Comparison of ENCODE assay signal across 23 cellular contexts in genomic region chr4:93981594-93981993, GRCh38.
DNase-seq lines count a peak whose midpoint lies in the region; ATAC-seq, FAIRE-seq and TF ChIP-seq lines count a peak whose summit lies in the region.
"Had no signal": no experiment of that assay in that cellular context is flagged by ENCODE, and none has a peak within 500 bp of the region (broad histone marks: within the 10 kb centered on the region; RNA-seq: fewer than 3 reads in every experiment).

No MANE protein-coding gene starts in this region.

- no peak for TF ChIP-seq POLR2A in endothelial cell of umbilical vein (IDR thresholded peaks at IDR 0.05; ENCODE audit: low read depth, low read length)

- H4K20me1 ChIP-seq in OCI-LY1 (ENCODE audit: insufficient read depth, low read length) (no peaks in the 10 kb centered on the region), endothelial cell of umbilical vein (replicated peaks; ENCODE audit: control insufficient read depth, extremely low read depth, insufficient read depth, low read length) (no peaks in the 10 kb centered on the region)

- no peak overlapping the region for H2AFZ ChIP-seq in OCI-LY1 (ENCODE audit: low read length)
- peak overlapping the region; percentile 61 for H2AFZ ChIP-seq in endothelial cell of umbilical vein (ENCODE audit: low read depth, low read length)

- H3K79me2 ChIP-seq in OCI-LY1 (ENCODE audit: insufficient read depth, low read length) (no peaks in the 10 kb centered on the region), endothelial cell of umbilical vein (ENCODE audit: control insufficient read depth, insufficient read depth, low read length) (no peaks in the 10 kb centered on the region)

- no peaks in the 10 kb centered on the region for H3K4me1 Mint-ChIP-seq in stimulated activated effector memory CD8-positive, alpha-beta T cell treated with anti-CD3 and anti-CD28 coated beads, Interleukin-12 subunit alpha, Interleukin-12 subunit beta, amount 100 ng/mL, for 72 hours

- no peaks in the 10 kb centered on the region for H3K9me1 ChIP-seq in endothelial cell of umbilical vein (replicated peaks; ENCODE audit: control insufficient read depth, extremely low read depth, insufficient read depth, low read length)

- no peak overlapping the region for H3K4me3 Mint-ChIP-seq in stimulated activated effector memory CD8-positive, alpha-beta T cell treated with anti-CD3 and anti-CD28 coated beads, Interleukin-12 subunit alpha, Interleukin-12 subunit beta, amount 100 ng/mL, for 72 hours
- H3K4me3 Mint-ChIP-seq: CD8-positive, alpha-beta T cell had no signal

- H3K9me3 Mint-ChIP-seq in stimulated activated effector memory CD8-positive, alpha-beta T cell treated with anti-CD3 and anti-CD28 coated beads, Interleukin-12 subunit alpha, Interleukin-12 subunit beta, amount 100 ng/mL, for 72 hours: peaks cover 20% of the 10 kb centered on the region

- H3K27ac ChIP-seq in OCI-LY1 (ENCODE audit: low read depth, low read length, poor library complexity, severe bottlenecking) (peak overlapping the region; percentile 84), endothelial cell of umbilical vein (ENCODE audit: insufficient read depth, low read depth, low read length) (no peak overlapping the region)
- H3K27ac ChIP-seq: A549, RWPE1 had no signal

- intact Hi-C loops in endothelial cell of umbilical vein (cut with micrococcal nuclease): no loop called here
- intact Hi-C loops in mucosa of descending colon (cut with DNase I, micrococcal nuclease): no loop called here

- no peaks in the 10 kb centered on the region for H3K9me2 ChIP-seq in OCI-LY1 (ENCODE audit: low read depth, low read length)

- DNase-seq in endothelial cell of umbilical vein (ENCODE audit: low read depth, low spot score): peak; percentile 20
- peak in 1 of 3 donors; percentile 9 for DNase-seq in mucosa of descending colon
- DNase-seq in stimulated activated effector memory CD8-positive, alpha-beta T cell treated with anti-CD3 and anti-CD28 coated beads, Interleukin-12 subunit alpha, Interleukin-12 subunit beta, amount 100 ng/mL, for 72 hours (ENCODE audit: low spot score in 2 of 2): no peak
- no peak for DNase-seq in NCI-H748 treated with DMSO at 0.1 percent for 48 hours (lab: John Stamatoyannopoulos, UW)
- no peak for DNase-seq in NCI-H2171 treated with DMSO at 0.1 percent for 48 hours (lab: John Stamatoyannopoulos, UW)
- DNase-seq: AML-193; C1 segment of cervical spinal cord; Caco-2; CD8-positive, alpha-beta T cell; GDM1; H7; NCI-H1105 treated with DMSO at 0.1 percent for 48 hours; NCI-H2029; NCI-H2227 treated with DMSO at 0.1 percent for 48 hours; NCI-H526 treated with DMSO at 0.1 percent for 48 hours; SHP77 had no signal

- H3K36me3 Mint-ChIP-seq in stimulated activated effector memory CD8-positive, alpha-beta T cell treated with anti-CD3 and anti-CD28 coated beads, Interleukin-12 subunit alpha, Interleukin-12 subunit beta, amount 100 ng/mL, for 72 hours: no peaks in the 10 kb centered on the region
- H3K36me3 Mint-ChIP-seq: CD8-positive, alpha-beta T cell had no signal

- no peaks in the 10 kb centered on the region for H3F3A ChIP-seq in OCI-LY1 (ENCODE audit: insufficient read depth, low read length)

- H3K27ac Mint-ChIP-seq in stimulated activated effector memory CD8-positive, alpha-beta T cell treated with anti-CD3 and anti-CD28 coated beads, Interleukin-12 subunit alpha, Interleukin-12 subunit beta, amount 100 ng/mL, for 72 hours: no peak overlapping the region
- H3K27ac Mint-ChIP-seq: CD8-positive, alpha-beta T cell had no signal

- CTCF ChIA-PET in endothelial cell of umbilical vein (lab: Charles Lee): no interaction called here

- H3K4me3 ChIP-seq in OCI-LY1 (ENCODE audit: low read depth, low read length, poor library complexity, severe bottlenecking) (no peak overlapping the region), endothelial cell of umbilical vein (replicated peaks in 1 of 3; ENCODE audit: insufficient read depth in 1 of 3, low read depth in 1 of 3, low read length in 3 of 3) (no peak overlapping the region), mucosa of descending colon (no peak overlapping the region)
- H3K4me3 ChIP-seq: A549, GM12878 had no signal

- H3K9ac ChIP-seq in OCI-LY1 (ENCODE audit: low read length): no peak overlapping the region
- no peak overlapping the region for H3K9ac ChIP-seq in endothelial cell of umbilical vein (replicated peaks; ENCODE audit: extremely low read depth, insufficient read depth, low read length)

- H3K27me3 ChIP-seq in OCI-LY1 (ENCODE audit: insufficient read depth, low read length): no peaks in the 10 kb centered on the region
- H3K27me3 ChIP-seq in endothelial cell of umbilical vein (ENCODE audit: control insufficient read depth in 2 of 2, insufficient read depth in 2 of 2, low read length in 2 of 2): no peaks in the 10 kb centered on the region

- H3K4me2 ChIP-seq in OCI-LY1 (ENCODE audit: low read length): no peak overlapping the region
- H3K4me2 ChIP-seq in endothelial cell of umbilical vein (ENCODE audit: insufficient read depth, low read length): no peak overlapping the region
- H3K4me2 ChIP-seq: A549 had no signal

- peaks cover 43% of the 10 kb centered on the region for H3K4me1 ChIP-seq in OCI-LY1 (ENCODE audit: insufficient read depth, low read length, severe bottlenecking)
- H3K4me1 ChIP-seq in endothelial cell of umbilical vein (ENCODE audit: control insufficient read depth, extremely low read depth, insufficient read depth, low read length): no peaks in the 10 kb centered on the region
- H3K4me1 ChIP-seq in mucosa of descending colon (ENCODE audit: low read depth): peaks cover 3% of the 10 kb centered on the region
- H3K4me1 ChIP-seq: A549, Caco-2 had no signal

- H3K9me3 ChIP-seq in OCI-LY1 (ENCODE audit: low read length) (peaks cover 3% of the 10 kb centered on the region; the same call in 1 of the 2 replicates), endothelial cell of umbilical vein (replicated peaks; ENCODE audit: control insufficient read depth, insufficient read depth, low read length) (no peaks in the 10 kb centered on the region), mucosa of descending colon (peaks cover 12% of the 10 kb centered on the region)
- H3K9me3 ChIP-seq: A549, Caco-2 had no signal

- ATAC-seq in mucosa of descending colon (peak; percentile 81), HG02798 (IDR thresholded peaks at IDR 0.05; ENCODE audit: poor library complexity, unreplicated experiment) (no peak)
- ATAC-seq in stimulated activated effector memory CD8-positive, alpha-beta T cell treated with anti-CD3 and anti-CD28 coated beads, Interleukin-12 subunit alpha, Interleukin-12 subunit beta, amount 100 ng/mL, for 72 hours: no peak
- ATAC-seq: A549; CD8-positive, alpha-beta T cell; GM12878; HepG2; Panc1 had no signal

- FAIRE-seq in endothelial cell of umbilical vein (lab: Jason Lieb, UNC): no peak
- FAIRE-seq: A549, GM12878, HepG2 had no signal

- dilution Hi-C loops in endothelial cell of umbilical vein (cut with MboI; ENCODE audit: extremely low pct_ligation_motif_present, low sequenced_read_pairs): no loop called here

- POLR2A ChIA-PET in endothelial cell of umbilical vein (lab: Charles Lee): no interaction called here

- H3K36me3 ChIP-seq in OCI-LY1 (ENCODE audit: insufficient read depth, low read length): no peaks in the 10 kb centered on the region
- H3K36me3 ChIP-seq in endothelial cell of umbilical vein (ENCODE audit: control insufficient read depth in 2 of 2, extremely low read depth in 1 of 2, insufficient read depth in 2 of 2, low read length in 2 of 2): no peaks in the 10 kb centered on the region
- no peaks in the 10 kb centered on the region for H3K36me3 ChIP-seq in mucosa of descending colon (ENCODE audit: low read depth)

- TF ChIP-seq CTCF in OCI-LY1 (IDR thresholded peaks at IDR 0.05; ENCODE audit: low read length) (no peak), endothelial cell of umbilical vein (IDR thresholded peaks at IDR 0.05; ENCODE audit: extremely low read depth in 1 of 2, insufficient read depth in 1 of 2, low read depth in 1 of 2, low read length in 2 of 2) (no peak), mucosa of descending colon (IDR thresholded peaks at IDR 0.05) (no peak)

- no TSS peak for BruUV-seq in endothelial cell of umbilical vein (replicated peaks; lab: Mats Ljungman, UMichigan)

TF ChIP-seq in endothelial cell of umbilical vein, 7 proteins besides CTCF, POLR2A, EP300 and RAD21:
- TF ChIP-seq GATA2 (IDR thresholded peaks at IDR 0.05; ENCODE audit: insufficient read depth, insufficient read length, low read depth, low read length): no peak
- no peak for TF ChIP-seq JUN (IDR thresholded peaks at IDR 0.05; ENCODE audit: borderline replicate concordance, insufficient read depth, insufficient read length, low read depth)
- no peak for TF ChIP-seq MAX (IDR thresholded peaks at IDR 0.05; ENCODE audit: insufficient read depth, insufficient read length)
- TF ChIP-seq FOS (IDR thresholded peaks at IDR 0.05; ENCODE audit: borderline replicate concordance, insufficient read depth, low read length): no peak
- no peak for TF ChIP-seq POLR2AphosphoS5 (IDR thresholded peaks at IDR 0.05; ENCODE audit: insufficient read depth, low read depth, low read length)
- TF ChIP-seq EZH2 (IDR thresholded peaks at IDR 0.05; ENCODE audit: borderline replicate concordance, low read depth, low read length, severe bottlenecking): no peak
- no peak for TF ChIP-seq MYC (IDR thresholded peaks at IDR 0.05; ENCODE audit: low read depth, low read length)
